In genomic region chr3:171876651-171877272, GRCh38 we compare ENCODE assay signal across 12 cellular contexts. TPM values are rescaled to one million over a fixed set of nuclear protein-coding genes. Genes with fewer than 3 reads are reported as not detected.
DNase-seq lines count a peak whose midpoint lies in the region; ATAC-seq and TF ChIP-seq lines count a peak whose summit lies in the region.
"Had no signal": no experiment of that assay in that cellular context is flagged by ENCODE, and none has a peak within 500 bp of the region (broad histone marks: within the 10 kb centered on the region; RNA-seq: fewer than 3 reads in every experiment).

No MANE protein-coding gene starts in this region.

- no peak for ATAC-seq in stimulated activated naive B cell treated with anti-CD40 and anti-IgM and Interleukin-4, amounts not matched to agents 10 μg/mL and 1 μg/mL and 100 μg/mL, for 72 hours (replicated peaks)
- no peak for ATAC-seq in HG02678 (IDR thresholded peaks at IDR 0.05; ENCODE audit: unreplicated experiment)

- no TSS peak for BruUV-seq in mammary epithelial cell (replicated peaks; lab: Mats Ljungman, UMichigan)

- 20% methylated on average over 6 of the region's 6 CpGs for WGBS in mammary epithelial cell (ENCODE audit: low coverage, missing lambda C conversion rate)

- dilution Hi-C loops in mammary epithelial cell (cut with HindIII; ENCODE audit: low sequenced_read_pairs) = no loop called here

- H3K27me3 Mint-ChIP-seq in nephron (ENCODE audit: low read depth) = no peaks in the 10 kb centered on the region
- H3K27me3 Mint-ChIP-seq in stimulated activated naive B cell treated with anti-CD40 and anti-IgM and Interleukin-4, amounts not matched to agents 10 μg/mL and 1 μg/mL and 100 μg/mL, for 72 hours = no peaks in the 10 kb centered on the region

- H4K20me1 ChIP-seq in mammary epithelial cell (ENCODE audit: insufficient read depth, low read length) = no peaks in the 10 kb centered on the region

- H3K9me3 Mint-ChIP-seq in nephron = no peaks in the 10 kb centered on the region
- H3K9me3 Mint-ChIP-seq in stimulated activated naive B cell treated with anti-CD40 and anti-IgM and Interleukin-4, amounts not matched to agents 10 μg/mL and 1 μg/mL and 100 μg/mL, for 72 hours = no peaks in the 10 kb centered on the region
- H3K9me3 Mint-ChIP-seq: brain had no signal

- H3K4me2 ChIP-seq in mammary epithelial cell (ENCODE audit: insufficient read depth, low read depth, low read length) = peak overlapping the region; percentile 65

- no peak overlapping the region for H2AFZ ChIP-seq in mammary epithelial cell (ENCODE audit: low read depth, low read length)

- no peaks in the 10 kb centered on the region for H3K79me2 ChIP-seq in mammary epithelial cell (ENCODE audit: insufficient read depth, low read length)

- H3K4me1 ChIP-seq in mammary epithelial cell (ENCODE audit: insufficient read depth, low read length) = peaks cover 25% of the 10 kb centered on the region

- H3K27ac Mint-ChIP-seq in nephron = peak overlapping the region; percentile 88 to 97 (median 96)
- no peak overlapping the region for H3K27ac Mint-ChIP-seq in stimulated activated naive B cell treated with anti-CD40 and anti-IgM and Interleukin-4, amounts not matched to agents 10 μg/mL and 1 μg/mL and 100 μg/mL, for 72 hours
- H3K27ac Mint-ChIP-seq: brain had no signal

- no peaks in the 10 kb centered on the region for H3K27me3 ChIP-seq in mammary epithelial cell (ENCODE audit: insufficient read depth, low read length)

- peak overlapping the region; percentile 65 for H3K27ac ChIP-seq in mammary epithelial cell (ENCODE audit: insufficient read depth, low read depth, low read length)

- in situ Hi-C loops in mammary epithelial cell (cut with MboI; ENCODE audit: low sequenced_read_pairs in 2 of 2) = no loop called here

- H3K9ac ChIP-seq in mammary epithelial cell (ENCODE audit: insufficient read depth, low read length) = peak overlapping the region; percentile 21

- CTCF ChIA-PET in mammary epithelial cell (lab: Charles Lee; ENCODE audit: low non-redundant PET) = no interaction called here

- no peaks in the 10 kb centered on the region for H3K36me3 Mint-ChIP-seq in nephron (ENCODE audit: low read depth)
- H3K36me3 Mint-ChIP-seq in stimulated activated naive B cell treated with anti-CD40 and anti-IgM and Interleukin-4, amounts not matched to agents 10 μg/mL and 1 μg/mL and 100 μg/mL, for 72 hours = no peaks in the 10 kb centered on the region
- H3K36me3 Mint-ChIP-seq: brain had no signal

- H3K9me3 ChIP-seq in mammary epithelial cell (replicated peaks; ENCODE audit: insufficient read depth, low read length) = no peaks in the 10 kb centered on the region

- intact Hi-C loops in mammary epithelial cell (cut with micrococcal nuclease) = loop anchor here (10.0 kb wide), 1 partner anchor 158 kb away; the partner anchor contains the start of gene FNDC3B

- H3K4me3 ChIP-seq in AG09309 (ENCODE audit: control insufficient read depth, low read depth, low read length) = no peak overlapping the region
- peak overlapping the region in 1 of 3 experiments; percentile 21 for H3K4me3 ChIP-seq in mammary epithelial cell (replicated peaks in 1 of 3; ENCODE audit: insufficient read depth in 1 of 3, low read depth in 2 of 3, low read length in 3 of 3)

- no peak for TF ChIP-seq CTCF in AG09309 (IDR thresholded peaks at IDR 0.05; ENCODE audit: control insufficient read depth, insufficient read depth, low read depth, low read length, missing control alignments)
- TF ChIP-seq CTCF in mammary epithelial cell (conservative IDR thresholded peaks at IDR 0.05 in 1 of 2, IDR thresholded peaks at IDR 0.05 in 1 of 2; ENCODE audit: extremely low read depth in 1 of 2, insufficient read depth in 1 of 2, low read depth in 1 of 2, low read length in 2 of 2) = no peak
- no peak for TF ChIP-seq CTCF in nephron (IDR thresholded peaks at IDR 0.05; ENCODE audit: unreplicated experiment in 3 of 3)

- DNase-seq in AG09309 (ENCODE audit: low read depth) (peak; percentile 96), HS-5 (ENCODE audit: low read depth) (peak; percentile 89), mammary epithelial cell (peak; percentile 94)
- DNase-seq in stimulated activated naive B cell treated with anti-CD40 and anti-IgM and Interleukin-4, amounts not matched to agents 10 μg/mL and 1 μg/mL and 100 μg/mL, for 72 hours = no peak
- DNase-seq in stimulated activated CD4-positive, alpha-beta T cell treated with anti-CD3 and anti-CD28 coated beads, Interleukin-12 subunit alpha, Interleukin-12 subunit beta, amount 100 ng/mL, for 4 hours = no peak
- DNase-seq in stimulated activated CD4-positive, alpha-beta T cell treated with anti-CD3 and anti-CD28 coated beads, Interleukin-1b, Interleukin-23, amount 100 ng/mL, for 48 hours = no peak
- DNase-seq: GDM1, kidney, NCI-H524 had no signal

- H3K4me1 Mint-ChIP-seq in nephron = peaks cover 69% of the 10 kb centered on the region
- H3K4me1 Mint-ChIP-seq in stimulated activated naive B cell treated with anti-CD40 and anti-IgM and Interleukin-4, amounts not matched to agents 10 μg/mL and 1 μg/mL and 100 μg/mL, for 72 hours = no peaks in the 10 kb centered on the region

- H3K36me3 ChIP-seq in mammary epithelial cell (ENCODE audit: insufficient read depth, low read length) = no peaks in the 10 kb centered on the region

- H3K4me3 Mint-ChIP-seq in nephron = peak overlapping the region in 1 of 3 experiments; percentile 3
- no peak overlapping the region for H3K4me3 Mint-ChIP-seq in stimulated activated naive B cell treated with anti-CD40 and anti-IgM and Interleukin-4, amounts not matched to agents 10 μg/mL and 1 μg/mL and 100 μg/mL, for 72 hours
- H3K4me3 Mint-ChIP-seq: brain had no signal

RNA-seq across cellular contexts. Expression of gene TMEM212, which starts 33.6 kb away (rescaled TPM):
- total RNA-seq in mammary epithelial cell = not detected
- not detected for polyA plus RNA-seq in mammary epithelial cell
- not detected for polyA minus RNA-seq in mammary epithelial cell
- total RNA-seq: kidney had no signal

Comparison
In these comparisons a context has a peak if more than half of its experiments do, and no peak if none do; other contexts are left out.
1. DNase-seq: peak in AG09309 (single experiment), HS-5 (single experiment) and mammary epithelial cell (single experiment); none in stimulated activated naive B cell treated with anti-CD40 and anti-IgM and Interleukin-4, amounts not matched to agents 10 μg/mL and 1 μg/mL and 100 μg/mL, for 72 hours (single experiment), stimulated activated CD4-positive, alpha-beta T cell treated with anti-CD3 and anti-CD28 coated beads, Interleukin-12 subunit alpha, Interleukin-12 subunit beta, amount 100 ng/mL, for 4 hours (single experiment) and stimulated activated CD4-positive, alpha-beta T cell treated with anti-CD3 and anti-CD28 coated beads, Interleukin-1b, Interleukin-23, amount 100 ng/mL, for 48 hours (single experiment).